Comparison of ENCODE assay signal across 10 cellular contexts in genomic region chr1:25618433-25618808, GRCh38. TPM values are rescaled to one million over a fixed set of nuclear protein-coding genes. Genes with fewer than 3 reads are reported as not detected.
DNase-seq lines count a peak whose midpoint lies in the region; ATAC-seq and TF ChIP-seq lines count a peak whose summit lies in the region.
"Had no signal": no experiment of that assay in that cellular context is flagged by ENCODE, and none has a peak within 500 bp of the region (broad histone marks: within the 10 kb centered on the region; RNA-seq: fewer than 3 reads in every experiment).

No MANE protein-coding gene starts in this region.

- H3K27me3 Mint-ChIP-seq in CD8-positive, alpha-beta T cell (ENCODE audit: low read depth): no peaks in the 10 kb centered on the region
- H3K27me3 Mint-ChIP-seq in T-helper 17 cell: no peaks in the 10 kb centered on the region

- peak overlapping the region; percentile 90 for H3K27ac Mint-ChIP-seq in CD8-positive, alpha-beta T cell
- H3K27ac Mint-ChIP-seq in T-helper 17 cell: peak overlapping the region; percentile 95

- H3K36me3 ChIP-seq in CD8-positive, alpha-beta T cell (ENCODE audit: insufficient read depth, low read length): no peaks in the 10 kb centered on the region
- no peaks in the 10 kb centered on the region for H3K36me3 ChIP-seq in prostate gland

- peak overlapping the region; percentile 57 for H3K4me3 ChIP-seq in CD8-positive, alpha-beta T cell (ENCODE audit: low read depth, low read length)
- H3K4me3 ChIP-seq in fibroblast of villous mesenchyme (ENCODE audit: low read depth, low read length) (peak overlapping the region; percentile 9), prostate gland (peak overlapping the region; percentile 80 to 93)

- H3K4me1 Mint-ChIP-seq in CD8-positive, alpha-beta T cell (ENCODE audit: low read depth): peaks cover 72% of the 10 kb centered on the region
- H3K4me1 Mint-ChIP-seq in T-helper 17 cell: peaks cover 58% of the 10 kb centered on the region

- POLR2A ChIA-PET in CD8-positive, alpha-beta T cell (lab: Charles Lee): interaction anchor here (0.9 to 2.5 kb wide), 14 partner anchors 21 to 179 kb away, joined by 3 to 17 read pairs (median 3); no protein-coding TSS in a partner anchor

- H3K4me3 Mint-ChIP-seq in CD8-positive, alpha-beta T cell: peak overlapping the region; percentile 97
- H3K4me3 Mint-ChIP-seq in T-helper 17 cell: peak overlapping the region; percentile 96

- no peak for DNase-seq in CD8-positive, alpha-beta T cell
- DNase-seq in T-helper 17 cell (no peak), fibroblast of villous mesenchyme (ENCODE audit: low read depth) (no peak), prostate gland (ENCODE audit: low spot score) (no peak), NOMO-1 treated with dmso at 0.1 percent for 144 hours (lab: John Stamatoyannopoulos, UW; ENCODE audit: unreplicated experiment) (no peak), mucosa of gallbladder (ENCODE audit: low spot score) (no peak)

- ATAC-seq in CD8-positive, alpha-beta T cell: no peak
- ATAC-seq in T-helper 17 cell (no peak), HG02973 (IDR thresholded peaks at IDR 0.05; ENCODE audit: unreplicated experiment) (no peak), GM21367 (IDR thresholded peaks at IDR 0.05; ENCODE audit: unreplicated experiment) (no peak)
- ATAC-seq: left lobe of liver had no signal

- H3K27me3 ChIP-seq in CD8-positive, alpha-beta T cell (ENCODE audit: insufficient read depth, low read length): no peaks in the 10 kb centered on the region
- no peaks in the 10 kb centered on the region for H3K27me3 ChIP-seq in prostate gland (replicated peaks; ENCODE audit: insufficient read depth)

- no peaks in the 10 kb centered on the region for H3K9me3 ChIP-seq in CD8-positive, alpha-beta T cell (ENCODE audit: low read length)
- H3K9me3 ChIP-seq in T-helper 17 cell (ENCODE audit: control insufficient read depth, low read length, poor library complexity, severe bottlenecking): no peaks in the 10 kb centered on the region
- no peaks in the 10 kb centered on the region for H3K9me3 ChIP-seq in prostate gland

- peaks cover 4% of the 10 kb centered on the region for H3K36me3 Mint-ChIP-seq in CD8-positive, alpha-beta T cell
- H3K36me3 Mint-ChIP-seq in T-helper 17 cell (ENCODE audit: low read depth): peaks cover 2% of the 10 kb centered on the region

- CTCF ChIA-PET in CD8-positive, alpha-beta T cell (lab: Charles Lee): interaction anchor here (0.7 to 4.1 kb wide), 38 partner anchors 9 to 240 kb away, joined by 3 to 41 read pairs (median 5); partner anchors contain the start of gene LDLRAP1

- intact Hi-C loops in CD8-positive, alpha-beta T cell (cut with DNase I, micrococcal nuclease): loop anchor here in 1 of 2 experiments (2.0 to 5.0 kb wide), 4 partner anchors 56 to 379 kb away; partner anchors contain the start of gene PAFAH2
- intact Hi-C loops in prostate gland (cut with DNase I): no loop called here

- H3K27ac ChIP-seq in CD8-positive, alpha-beta T cell (ENCODE audit: low read depth, low read length): peak overlapping the region; percentile 54
- peak overlapping the region; percentile 70 to 76 for H3K27ac ChIP-seq in prostate gland

- no peak for TF ChIP-seq CTCF in CD8-positive, alpha-beta T cell (IDR thresholded peaks at IDR 0.05)
- TF ChIP-seq CTCF in fibroblast of villous mesenchyme (IDR thresholded peaks at IDR 0.05; ENCODE audit: insufficient read depth, low read depth, low read length) (no peak), prostate gland (IDR thresholded peaks at IDR 0.05) (no peak)

- H3K4me1 ChIP-seq in CD8-positive, alpha-beta T cell (ENCODE audit: insufficient read depth, low read length): peaks cover 68% of the 10 kb centered on the region
- H3K4me1 ChIP-seq in prostate gland (replicated peaks): peaks cover 11% of the 10 kb centered on the region

- 40% methylated on average over 4 of the region's 4 CpGs for WGBS in prostate gland

- H3K9me3 Mint-ChIP-seq in CD8-positive, alpha-beta T cell: no peaks in the 10 kb centered on the region

- no peak for TF ChIP-seq POLR2A in prostate gland (IDR thresholded peaks at IDR 0.05)

RNA-seq across cellular contexts. Expression of gene MAN1C1, which starts 1.8 kb away (rescaled TPM):
- 10 to 100 TPM; 24.6 to 25.7 TPM for total RNA-seq in CD8-positive, alpha-beta T cell
- total RNA-seq in T-helper 17 cell (10 to 100 TPM; 16.9 to 27.3 TPM), fibroblast of villous mesenchyme (3.9 and 5.2 TPM in 2 replicates), prostate gland (10 to 100 TPM; 22.8 to 34.4 TPM), mucosa of gallbladder (18.4 TPM)
- total RNA-seq: HT1080 had no signal

Comparison
In these comparisons a context has a peak if more than half of its experiments do, and no peak if none do; other contexts are left out.
1. H3K4me3 ChIP-seq: peak in every context shown above with its lines; median percentile 86 in prostate gland; 57 in CD8-positive, alpha-beta T cell; 9 in fibroblast of villous mesenchyme.